ENCODE assay signal across 1 cellular context in genomic region chr16:84547539-84548058, GRCh38.
TF ChIP-seq lines count a peak whose summit lies in the region.

No MANE protein-coding gene starts in this region.

TF ChIP-seq in H1, 55 proteins besides CTCF, POLR2A, EP300 and RAD21 (continued from another document):
- no peak for TF ChIP-seq E2F6 (IDR thresholded peaks at IDR 0.05)
- TF ChIP-seq KDM1A (IDR thresholded peaks at IDR 0.05; ENCODE audit: borderline replicate concordance, low read length), result 0 out of 2 replicates have a peak, but pooled peaks have one; percentile 2
- 0 out of 2 replicates have a peak, but pooled peaks have one; percentile 13 for TF ChIP-seq SP1 (IDR thresholded peaks at IDR 0.05; ENCODE audit: low read depth, low read length)
- TF ChIP-seq BRCA1 (IDR thresholded peaks at IDR 0.05; ENCODE audit: low read depth, low read length), result no peak
- TF ChIP-seq TAF1 (IDR thresholded peaks at IDR 0.05; ENCODE audit: low read depth, low read length), result 0 out of 2 replicates have a peak, but pooled peaks have one; percentile 30
- TF ChIP-seq HDAC2 (IDR thresholded peaks at IDR 0.05; ENCODE audit: borderline replicate concordance in 1 of 2, low read depth in 2 of 2, low read length in 2 of 2), result no peak
- peak; percentile 68 for TF ChIP-seq ASH2L (IDR thresholded peaks at IDR 0.05; ENCODE audit: low read length)
- TF ChIP-seq SP4 (IDR thresholded peaks at IDR 0.05; ENCODE audit: low read length), result no peak
- TF ChIP-seq RNF2 (IDR thresholded peaks at IDR 0.05; ENCODE audit: borderline replicate concordance, low read depth, low read length, missing control alignments, poor library complexity, severe bottlenecking), result no peak
- TF ChIP-seq RBBP5 (IDR thresholded peaks at IDR 0.05; ENCODE audit: borderline replicate concordance, low read depth, low read length), result peak; percentile 64; the same call in 1 of the 2 replicates
- peak; percentile 56; the same call in 1 of the 2 replicates for TF ChIP-seq YY1 (IDR thresholded peaks at IDR 0.05; ENCODE audit: low read depth, low read length)
